29 cellular contexts compared by ENCODE assay signal in genomic region chr2:222728621-222729020, GRCh38. TPM values are rescaled to one million over a fixed set of nuclear protein-coding genes. Genes with fewer than 3 reads are reported as not detected.
"Had no signal": no experiment of that assay in that cellular context is flagged by ENCODE, and none has a peak within 500 bp of the region (broad histone marks: within the 10 kb centered on the region; RNA-seq: fewer than 3 reads in every experiment).

No MANE protein-coding gene starts in this region.

- ATAC-seq: naive thymus-derived CD4-positive, alpha-beta T cell; natural killer cell; psoas muscle; right cardiac atrium; sciatic nerve; stimulated activated effector memory CD8-positive, alpha-beta T cell treated with anti-CD3 and anti-CD28 coated beads, Interleukin-12 subunit alpha, Interleukin-12 subunit beta, amount 100 ng/mL, for 72 hours; stimulated activated naive B cell treated with anti-CD40 and anti-IgM and Interleukin-4, amounts not matched to agents 10 μg/mL and 1 μg/mL and 100 μg/mL, for 72 hours; upper lobe of right lung had no signal

- H3K9me3 ChIP-seq: ovary, psoas muscle, stomach, thoracic aorta, thyroid gland, tibial nerve, upper lobe of right lung, uterus had no signal

- H3K4me1 ChIP-seq: neural progenitor cell, parathyroid adenoma, thyroid gland, uterus had no signal

- H3K4me3 ChIP-seq: neural progenitor cell, ovary, psoas muscle, skin epidermis, stomach, thoracic aorta, thyroid gland, tibial nerve, upper lobe of right lung, uterus had no signal

- H3K27ac ChIP-seq: neural progenitor cell, ovary, parathyroid adenoma, psoas muscle, skin epidermis, stomach, thyroid gland, tibial nerve, upper lobe of right lung, uterus had no signal

- H3K27me3 ChIP-seq: neural progenitor cell, ovary, stomach, thyroid gland, tibial nerve, upper lobe of right lung, uterus had no signal

- H3K36me3 ChIP-seq: neural progenitor cell, ovary, stomach, thoracic aorta, thyroid gland, tibial nerve, upper lobe of right lung, uterus had no signal

- DNase-seq: naive thymus-derived CD4-positive, alpha-beta T cell; natural killer cell; occipital lobe; ovary; posterior cingulate gyrus; psoas muscle; right cardiac atrium; stimulated activated CD4-positive, alpha-beta T cell treated with anti-CD3 and anti-CD28 coated beads, Interleukin-15, amount 100 ng/mL, for 24 hours; stimulated activated CD4-positive, alpha-beta T cell treated with anti-CD3 and anti-CD28 coated beads, Interleukin-2, amount 100 ng/mL, for 24 hours; stimulated activated CD4-positive, alpha-beta T cell treated with anti-CD3 and anti-CD28 coated beads, Interleukin-2, amount 100 ng/mL, for 48 hours; stimulated activated CD4-positive, alpha-beta T cell treated with anti-CD3 and anti-CD28 coated beads, Interleukin-4, amount 100 ng/mL, for 24 hours; stimulated activated naive B cell treated with anti-CD40 and anti-IgM and Interleukin-4, amounts not matched to agents 10 μg/mL and 1 μg/mL and 100 μg/mL, for 72 hours; stimulated activated naive CD4-positive, alpha-beta T cell treated with Interleukin-2 at 50 U/mL for 16 hours; stomach; thyroid gland; upper lobe of right lung; uterus had no signal

RNA-seq across cellular contexts. Expression of gene MOGAT1, which starts 57.2 kb away (rescaled TPM):
- total RNA-seq: naive thymus-derived CD4-positive, alpha-beta T cell; natural killer cell; occipital lobe; osteoblast; ovary; psoas muscle; renal cortical epithelial cell; temporal lobe; thoracic aorta; thyroid gland; tibial nerve; urinary bladder; uterus had no signal
- polyA plus RNA-seq: naive thymus-derived CD4-positive, alpha-beta T cell; neural cell; ovary; psoas muscle; urinary bladder had no signal
